Comparison of ENCODE assay signal across 11 cellular contexts in the genomic region with DNA sequence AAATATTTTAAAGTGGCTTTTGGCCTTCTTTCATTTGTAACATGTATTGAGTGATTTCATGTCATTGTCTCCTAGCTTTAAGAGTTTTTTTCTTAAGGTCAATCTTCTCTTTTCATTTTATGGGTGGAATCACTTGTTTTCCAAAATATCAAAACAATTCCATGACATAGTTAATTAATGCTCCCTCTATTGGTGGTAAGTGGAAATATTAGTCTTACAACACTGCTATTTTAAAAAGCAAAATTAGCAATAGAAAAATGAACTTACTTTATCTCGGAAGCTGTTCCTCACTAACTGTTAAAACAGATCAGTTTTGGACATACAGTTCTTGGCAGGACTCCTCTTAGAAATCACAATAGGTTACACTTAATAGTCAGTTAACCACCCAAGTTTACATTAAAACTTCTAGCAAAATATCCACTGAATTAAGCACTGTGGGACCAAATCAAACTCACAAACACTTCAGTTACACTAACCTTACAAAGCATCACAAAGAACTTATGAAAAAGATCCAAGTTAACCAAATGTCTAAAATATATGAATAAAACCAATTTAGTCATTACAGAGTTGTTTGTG. TPM values are rescaled to one million over a fixed set of nuclear protein-coding genes. Genes with fewer than 3 reads are reported as not detected.
DNase-seq lines count a peak whose midpoint lies in the region; ATAC-seq, FAIRE-seq and TF ChIP-seq lines count a peak whose summit lies in the region.
"Had no signal": no experiment of that assay in that cellular context is flagged by ENCODE, and none has a peak within 500 bp of the region (broad histone marks: within the 10 kb centered on the region; RNA-seq: fewer than 3 reads in every experiment).

No MANE protein-coding gene starts in this region.

- H3K27me3 Mint-ChIP-seq in nephron progenitor cell (ENCODE audit: low read depth, poor library complexity), result peaks cover 3% of the 10 kb centered on the region
- H3K27me3 Mint-ChIP-seq: dendritic cell treated with granulocyte-macrophage colony-stimulating factor and Interleukin-4, amounts not matched to agents 40 ng/mL and 50 ng/mL, for 4 days; IgD-negative memory B cell had no signal

- peaks cover 4% of the 10 kb centered on the region for H3K9me3 ChIP-seq in DND-41 (ENCODE audit: insufficient read depth, low read length, severe bottlenecking)
- 0 out of 2 replicates have a peak, but pooled peaks cover 2% of the 10 kb centered on the region for H3K9me3 ChIP-seq in HUES64 (ENCODE audit: insufficient read depth, low read depth, low read length)

- H3K4me3 ChIP-seq in DND-41 (ENCODE audit: low read depth in 1 of 2, low read length in 2 of 2) (no peak overlapping the region), HUES64 (ENCODE audit: low read length) (no peak overlapping the region), bronchial epithelial cell (ENCODE audit: low read depth, low read length) (no peak overlapping the region)

- no peak overlapping the region for H3K9ac ChIP-seq in DND-41 (ENCODE audit: low read depth, low read length)
- H3K9ac ChIP-seq in HUES64 (ENCODE audit: low read depth, low read length), result no peak overlapping the region

- H3K4me1 Mint-ChIP-seq in nephron progenitor cell, result no peaks in the 10 kb centered on the region

- H3K36me3 Mint-ChIP-seq in nephron progenitor cell (ENCODE audit: low read depth), result peaks cover 4% of the 10 kb centered on the region

- H2AFZ ChIP-seq in DND-41 (ENCODE audit: low read depth, low read length), result no peak overlapping the region

- no peaks in the 10 kb centered on the region for H4K20me1 ChIP-seq in DND-41 (ENCODE audit: insufficient read depth, low read length)

- WGBS in HUES64, result 95% methylated on average over 1 of the region's 1 CpG

- H3K36me3 ChIP-seq in DND-41 (ENCODE audit: insufficient read depth, low read length) (0 out of 2 replicates have a peak, but pooled peaks cover 5% of the 10 kb centered on the region), HUES64 (ENCODE audit: insufficient read depth, low read length) (no peaks in the 10 kb centered on the region), bronchial epithelial cell (ENCODE audit: control insufficient read depth, insufficient read depth, low read length) (no peaks in the 10 kb centered on the region)

- no peaks in the 10 kb centered on the region for H3K79me2 ChIP-seq in DND-41 (ENCODE audit: insufficient read depth, low read length)

- peaks cover 3% of the 10 kb centered on the region; the same call in 1 of the 2 replicates for H3K4me1 ChIP-seq in DND-41 (ENCODE audit: insufficient read depth, low read length)
- peaks cover 45% of the 10 kb centered on the region for H3K4me1 ChIP-seq in HUES64 (ENCODE audit: insufficient read depth, low read length)

- no peak for FAIRE-seq in bronchial epithelial cell (lab: Jason Lieb, UNC)

- H3K27me3 ChIP-seq in DND-41 (ENCODE audit: insufficient read depth, low read length, poor library complexity) (no peaks in the 10 kb centered on the region), HUES64 (ENCODE audit: insufficient read depth, low read length) (no peaks in the 10 kb centered on the region), bronchial epithelial cell (ENCODE audit: control insufficient read depth, insufficient read depth, low read length) (no peaks in the 10 kb centered on the region)

- peak; percentile 44 for TF ChIP-seq CTCF in DND-41 (IDR thresholded peaks at IDR 0.05; ENCODE audit: borderline replicate concordance, extremely low read depth, low read length, poor library complexity, severe bottlenecking)
- TF ChIP-seq CTCF in bronchial epithelial cell (IDR thresholded peaks at IDR 0.05; ENCODE audit: insufficient read depth, low read length, severe bottlenecking), result peak; percentile 18
- TF ChIP-seq CTCF in nephron progenitor cell (IDR thresholded peaks at IDR 0.05), result peak; percentile 34

- H3K27ac Mint-ChIP-seq in nephron progenitor cell, result no peak overlapping the region
- H3K27ac Mint-ChIP-seq: dendritic cell treated with granulocyte-macrophage colony-stimulating factor and Interleukin-4, amounts not matched to agents 40 ng/mL and 50 ng/mL, for 4 days had no signal

- no peak for ATAC-seq in DND-41 (ENCODE audit: insufficient read depth, low read depth)
- ATAC-seq in HG03045 (IDR thresholded peaks at IDR 0.05; ENCODE audit: unreplicated experiment), result no peak
- ATAC-seq in GM21367 (IDR thresholded peaks at IDR 0.05; ENCODE audit: unreplicated experiment), result no peak

- H3K27ac ChIP-seq in DND-41 (ENCODE audit: low read length), result no peak overlapping the region
- peak overlapping the region; percentile 28; the same call in 1 of the 2 replicates for H3K27ac ChIP-seq in HUES64 (ENCODE audit: low read depth, low read length)

- DNase-seq in DND-41 (no peak), bronchial epithelial cell (ENCODE audit: low read depth) (peak; percentile 18), nephron progenitor cell (no peak), NCI-H1092 treated with DMSO at 0.1 percent for 48 hours (lab: John Stamatoyannopoulos, UW) (no peak), T-helper 1 cell (no peak)
- DNase-seq: T1000 had no signal

- no peak overlapping the region for H3K4me3 Mint-ChIP-seq in nephron progenitor cell
- H3K4me3 Mint-ChIP-seq: dendritic cell treated with granulocyte-macrophage colony-stimulating factor and Interleukin-4, amounts not matched to agents 40 ng/mL and 50 ng/mL, for 4 days had no signal

- peaks cover 8% of the 10 kb centered on the region for H3K9me3 Mint-ChIP-seq in nephron progenitor cell
- H3K9me3 Mint-ChIP-seq: dendritic cell treated with granulocyte-macrophage colony-stimulating factor and Interleukin-4, amounts not matched to agents 40 ng/mL and 50 ng/mL, for 4 days; IgD-negative memory B cell had no signal

- H3K4me2 ChIP-seq in DND-41 (ENCODE audit: insufficient read depth, low read length), result no peak overlapping the region

RNA-seq across cellular contexts. Expression of a gene that starts 42.4 kb away (rescaled TPM):
- polyA plus RNA-seq in HUES64 (2013, experiment 1 of 2), result 0.10 TPM
- polyA plus RNA-seq in HUES64 (2013, experiment 2 of 2), result not detected
- total RNA-seq in bronchial epithelial cell, result not detected in 2 replicates
